16 cellular contexts compared by ENCODE assay signal in genomic region chr4:14857986-14858385, GRCh38.
"Had no signal": no experiment of that assay in that cellular context is flagged by ENCODE, and none has a peak within 500 bp of the region (broad histone marks: within the 10 kb centered on the region; RNA-seq: fewer than 3 reads in every experiment).

No MANE protein-coding gene starts in this region.

- H3K9me3 ChIP-seq: colonic mucosa, esophagus muscularis mucosa, gastrocnemius medialis, upper lobe of left lung had no signal

- H3K4me1 ChIP-seq: gastrocnemius medialis, parathyroid adenoma had no signal

- ATAC-seq: gastrocnemius medialis had no signal

- H3K27ac ChIP-seq: colonic mucosa, gastrocnemius medialis, parathyroid adenoma, upper lobe of left lung had no signal

- H3K36me3 ChIP-seq: colonic mucosa, esophagus muscularis mucosa, gastrocnemius medialis, upper lobe of left lung had no signal

- DNase-seq: activated B cell treated with CpG ODN at 0.5 μM for 24 hours; activated CD4-positive, alpha-beta memory T cell treated with anti-CD3 and anti-CD28 coated beads for 36 hours; activated CD4-positive, alpha-beta T cell treated with anti-CD3 and anti-CD28 coated beads for 48 hours; activated naive CD4-positive, alpha-beta T cell treated with Interleukin-2 at 50 U/mL for 16 hours; activated naive CD8-positive, alpha-beta T cell treated with anti-CD3 and anti-CD28 coated beads for 36 hours; activated T-cell treated with anti-CD3 and anti-CD28 coated beads, Interleukin-2, amount 50 U/mL, for 48 hours; colonic mucosa; gastrocnemius medialis; hippocampal formation; nephron progenitor cell; right cardiac atrium; stimulated activated CD4-positive, alpha-beta T cell treated with anti-CD3 and anti-CD28 coated beads, Interleukin-4, amount 100 ng/mL, for 24 hours; stimulated activated naive CD4-positive, alpha-beta T cell treated with Interleukin-2 at 50 U/mL for 16 hours; upper lobe of left lung had no signal

- H3K27me3 ChIP-seq: colonic mucosa, esophagus muscularis mucosa, gastrocnemius medialis, upper lobe of left lung had no signal

- H3K4me3 ChIP-seq: colonic mucosa, esophagus muscularis mucosa, gastrocnemius medialis, upper lobe of left lung had no signal
